Comparison of ENCODE assay signal across 21 cellular contexts in the genomic region with DNA sequence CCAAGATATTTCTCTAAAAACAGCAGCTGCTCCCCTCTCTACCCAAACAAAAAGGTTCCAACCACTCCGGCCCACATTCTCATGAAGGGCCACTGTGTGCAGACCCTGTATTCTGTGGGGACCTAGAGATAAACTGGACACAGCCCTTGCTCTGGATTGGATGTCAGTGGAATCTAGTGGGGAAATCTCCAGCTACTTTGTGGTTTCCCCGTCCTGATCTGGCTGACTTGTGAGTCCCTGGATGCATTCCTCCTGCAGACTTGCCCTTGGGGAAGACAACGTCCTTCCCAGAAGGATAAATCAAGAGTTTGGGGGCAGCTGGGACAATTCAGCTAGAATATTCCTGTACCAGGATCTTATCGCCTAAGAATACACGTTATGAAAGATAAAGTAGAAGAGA.
"Had no signal": no experiment of that assay in that cellular context is flagged by ENCODE, and none has a peak within 500 bp of the region (broad histone marks: within the 10 kb centered on the region; RNA-seq: fewer than 3 reads in every experiment).

No MANE protein-coding gene starts in this region.

- H3K27ac ChIP-seq: left ventricle myocardium inferior, neural progenitor cell, prostate gland, right atrium auricular region, stomach, thoracic aorta, upper lobe of left lung had no signal

- DNase-seq: activated B cell treated with CpG ODN at 0.5 μM for 24 hours; activated CD4-positive, alpha-beta T cell treated with anti-CD3 and anti-CD28 coated beads for 4 hours; activated CD8-positive, alpha-beta T cell treated with anti-CD3 and anti-CD28 coated beads for 36 hours; activated naive CD4-positive, alpha-beta T cell treated with Interleukin-2 at 50 U/mL for 16 hours; activated naive CD8-positive, alpha-beta T cell treated with anti-CD3 and anti-CD28 coated beads, Interleukin-2, amount 10 ng/mL, durations not matched to agents 7 days and 5 days; activated T-cell treated with anti-CD3 and anti-CD28 coated beads, Interleukin-2, amount 50 U/mL, for 1 hour; head of caudate nucleus; left ventricle myocardium inferior; mammary epithelial cell; naive B cell; small intestine; stimulated activated CD4-positive, alpha-beta T cell treated with anti-CD3 and anti-CD28 coated beads, Interleukin-4, amount 100 ng/mL, for 24 hours; stomach; T-cell; upper lobe of left lung had no signal

- H2AFZ ChIP-seq: neural progenitor cell had no signal

- H3K4me3 ChIP-seq: left ventricle myocardium inferior, neural progenitor cell, prostate gland, right atrium auricular region, stomach, thoracic aorta, upper lobe of left lung had no signal

- H3K4me1 ChIP-seq: left ventricle myocardium inferior, neural progenitor cell, prostate gland had no signal

- H3K27me3 ChIP-seq: neural progenitor cell, right atrium auricular region, stomach, upper lobe of left lung had no signal

- H3K9me3 ChIP-seq: left ventricle myocardium inferior, prostate gland, right atrium auricular region, stomach, thoracic aorta, upper lobe of left lung had no signal

- H3K9ac ChIP-seq: neural progenitor cell had no signal

- ATAC-seq: activated CD8-positive, alpha-beta T cell treated with anti-CD3 and anti-CD28 coated beads for 36 hours; SK-N-SH treated with all-trans-retinoic acid at 6 μM for 48 hours; stimulated activated effector memory CD8-positive, alpha-beta T cell treated with anti-CD3 and anti-CD28 coated beads, Interleukin-12 subunit alpha, Interleukin-12 subunit beta, amount 100 ng/mL, for 72 hours; T-cell had no signal

- H3K4me2 ChIP-seq: neural progenitor cell had no signal

- H3K36me3 ChIP-seq: left ventricle myocardium inferior, neural progenitor cell, prostate gland, right atrium auricular region, stomach, thoracic aorta, upper lobe of left lung had no signal
